Comparison of ENCODE assay signal across 1 cellular context in genomic region chr1:24898152-24898908, GRCh38.
TF ChIP-seq lines count a peak whose summit lies in the region.

No MANE protein-coding gene starts in this region.

TF ChIP-seq in GM12878, 131 proteins besides CTCF, POLR2A, EP300 and RAD21:
- no peak for TF ChIP-seq MYB (IDR thresholded peaks at IDR 0.05; ENCODE audit: borderline replicate concordance, low read depth, low read length)
- TF ChIP-seq RUNX3 (IDR thresholded peaks at IDR 0.05; ENCODE audit: low read length): peak; percentile 53
- no peak for TF ChIP-seq GABPA (IDR thresholded peaks at IDR 0.05; ENCODE audit: low read depth)
- no peak for TF ChIP-seq FOXK2 (IDR thresholded peaks at IDR 0.05)
- TF ChIP-seq SUZ12 (IDR thresholded peaks at IDR 0.05; ENCODE audit: unreplicated experiment): no peak
- TF ChIP-seq SPI1 (IDR thresholded peaks at IDR 0.05; ENCODE audit: borderline replicate concordance, insufficient read depth, low read depth, low read length): peak; percentile 84
- TF ChIP-seq CEBPZ (IDR thresholded peaks at IDR 0.05; ENCODE audit: low read depth, low read length): no peak
- TF ChIP-seq WRNIP1 (IDR thresholded peaks at IDR 0.05; ENCODE audit: borderline replicate concordance, low read depth, low read length): 0 out of 2 replicates have a peak, but pooled peaks have one; percentile 73
- TF ChIP-seq SMC3 (IDR thresholded peaks at IDR 0.05; ENCODE audit: borderline replicate concordance, low read length): peak; percentile 75
- TF ChIP-seq SKIL (IDR thresholded peaks at IDR 0.05; ENCODE audit: low read depth, poor library complexity, severe bottlenecking): no peak
- peak; percentile 46 for TF ChIP-seq POLR2AphosphoS5 (IDR thresholded peaks at IDR 0.05; ENCODE audit: low read length)
- TF ChIP-seq IRF4 (IDR thresholded peaks at IDR 0.05; ENCODE audit: low read depth, low read length): 0 out of 2 replicates have a peak, but pooled peaks have one; percentile 23
- no peak for TF ChIP-seq ATF7 (IDR thresholded peaks at IDR 0.05; ENCODE audit: low read depth)
- TF ChIP-seq USF2 (IDR thresholded peaks at IDR 0.05; ENCODE audit: borderline replicate concordance, low read depth, low read length): no peak
- 0 out of 2 replicates have a peak, but pooled peaks have one; percentile 23 for TF ChIP-seq ZNF687 (IDR thresholded peaks at IDR 0.05)
